Comparison of ENCODE assay signal across 8 cellular contexts in the genomic region with DNA sequence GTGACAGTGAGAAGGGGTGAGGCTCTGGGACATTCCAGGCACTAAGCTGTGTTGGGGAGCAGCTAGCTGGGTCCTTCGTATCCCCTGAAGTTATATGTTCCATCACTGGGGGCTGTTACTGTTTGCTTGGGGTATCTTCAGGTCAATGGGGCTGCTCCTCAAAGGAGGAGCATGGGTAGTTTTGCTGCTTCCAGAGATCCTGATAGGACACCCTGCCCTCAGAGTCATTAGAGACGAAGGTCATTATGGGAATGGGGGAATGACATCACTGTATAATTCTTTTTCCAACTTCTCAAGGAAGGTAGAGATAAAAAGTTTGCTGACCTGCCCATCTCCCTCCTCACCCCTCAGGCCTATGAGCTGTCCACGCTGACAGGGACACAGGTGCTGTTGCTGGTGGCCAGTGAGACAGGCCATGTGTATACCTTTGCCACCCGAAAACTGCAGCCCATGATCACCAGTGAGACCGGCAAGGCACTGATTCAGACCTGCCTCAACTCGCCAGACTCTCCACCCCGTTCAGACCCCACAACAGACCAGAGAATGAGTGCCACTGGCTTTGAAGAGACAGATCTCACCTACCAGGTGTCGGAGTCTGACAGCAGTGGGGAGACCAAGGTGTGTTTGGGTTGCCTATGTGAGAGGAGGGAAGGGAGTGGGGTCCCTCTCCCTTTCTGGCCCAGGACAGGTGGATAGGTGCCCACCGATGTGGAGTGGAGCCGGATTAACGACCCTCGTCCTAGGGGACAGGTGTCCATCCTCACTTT. TPM values are rescaled to one million over a fixed set of nuclear protein-coding genes. Genes with fewer than 3 reads are reported as not detected.
DNase-seq lines count a peak whose midpoint lies in the region; ATAC-seq and TF ChIP-seq lines count a peak whose summit lies in the region.

No MANE protein-coding gene starts in this region.

- POLR2A ChIA-PET in RWPE1 (lab: Yijun Ruan, JAX; ENCODE audit: low non-redundant PET), result no interaction called here

- H3K4me3 ChIP-seq in GM06990 (replicated peaks; ENCODE audit: low read depth, low read length), result peak overlapping the region; percentile 90
- H3K4me3 ChIP-seq in epithelial cell of proximal tubule (ENCODE audit: low read depth, low read length), result peak overlapping the region; percentile 73
- H3K4me3 ChIP-seq in rectal smooth muscle tissue (ENCODE audit: low read length), result peak overlapping the region; percentile 98

- DNase-seq in GM06990 (ENCODE audit: extremely low read depth, insufficient read length) (no peak), RWPE1 (ENCODE audit: low spot score) (no peak), epithelial cell of proximal tubule (ENCODE audit: low read depth) (no peak), A172 (ENCODE audit: low spot score) (no peak), NCI-H187 treated with DMSO at 0.1 percent for 48 hours (lab: John Stamatoyannopoulos, UW) (no peak), germinal center (ENCODE audit: low spot score) (no peak)

- H3K36me3 ChIP-seq in GM06990 (ENCODE audit: control insufficient read depth, insufficient read depth, low read length) (peaks cover 21% of the 10 kb centered on the region), rectal smooth muscle tissue (ENCODE audit: control insufficient read depth, insufficient read depth, low read length) (peaks cover 20% of the 10 kb centered on the region)

- TF ChIP-seq CTCF in GM06990 (IDR thresholded peaks at IDR 0.05; ENCODE audit: insufficient read depth, low read length, poor library complexity, severe bottlenecking) (no peak), RWPE1 (conservative IDR thresholded peaks at IDR 0.05; ENCODE audit: low read depth) (no peak), epithelial cell of proximal tubule (conservative IDR thresholded peaks at IDR 0.05; ENCODE audit: low read depth, low read length) (no peak)

- peak overlapping the region; percentile 97 for H3K27ac ChIP-seq in RWPE1
- peak overlapping the region; percentile 99 for H3K27ac ChIP-seq in rectal smooth muscle tissue (ENCODE audit: low read depth, low read length)

- peaks cover 31% of the 10 kb centered on the region for H3K4me1 ChIP-seq in rectal smooth muscle tissue (ENCODE audit: control insufficient read depth, insufficient read depth, low read length)

- H3K27me3 ChIP-seq in GM06990 (replicated peaks; ENCODE audit: control insufficient read depth, insufficient read depth, low read length) (no peaks in the 10 kb centered on the region), rectal smooth muscle tissue (ENCODE audit: control insufficient read depth, insufficient read depth, low read length) (no peaks in the 10 kb centered on the region)

- CTCF ChIA-PET in RWPE1 (lab: Yijun Ruan, JAX), result interaction anchor here (1.0 kb wide), 1 partner anchor 56 kb away, joined by 3 read pairs; a partner anchor contains a TSS

- H3K9ac ChIP-seq in rectal smooth muscle tissue (ENCODE audit: low read length), result peak overlapping the region; percentile 92

- ATAC-seq in HG03108 (IDR thresholded peaks at IDR 0.05; ENCODE audit: unreplicated experiment), result no peak

RNA-seq across cellular contexts. Expression of a gene that starts 2.6 kb away (rescaled TPM):
- total RNA-seq in epithelial cell of proximal tubule, result 25.0 and 33.9 TPM in 2 replicates
- total RNA-seq in A172 (2014; rRNA removed; shearing (Covaris generic)), result 15.7 and 18.0 TPM in 2 replicates

RNA-seq across cellular contexts. Expression of a gene that starts 8.3 kb away (rescaled TPM):
- 17.8 and 18.4 TPM in 2 replicates for total RNA-seq in epithelial cell of proximal tubule
- 17.5 and 19.6 TPM in 2 replicates for total RNA-seq in A172 (2014; rRNA removed; shearing (Covaris generic))

RNA-seq across cellular contexts. Expression of a gene that starts 55.6 kb away (rescaled TPM):
- 140 and 299 TPM in 2 replicates for total RNA-seq in epithelial cell of proximal tubule
- 120 and 173 TPM in 2 replicates for total RNA-seq in A172 (2014; rRNA removed; shearing (Covaris generic))
